10 cellular contexts compared by ENCODE assay signal in genomic region chr13:77898097-77898496, GRCh38. TPM values are rescaled to one million over a fixed set of nuclear protein-coding genes. Genes with fewer than 3 reads are reported as not detected.
DNase-seq lines count a peak whose midpoint lies in the region; ATAC-seq and TF ChIP-seq lines count a peak whose summit lies in the region.
"Had no signal": no experiment of that assay in that cellular context is flagged by ENCODE, and none has a peak within 500 bp of the region (broad histone marks: within the 10 kb centered on the region; RNA-seq: fewer than 3 reads in every experiment).

No MANE protein-coding gene starts in this region.

- peaks cover 8% of the 10 kb centered on the region for H3K9me3 Mint-ChIP-seq in neural progenitor cell

- no peaks in the 10 kb centered on the region for H3K9me2 ChIP-seq in SK-N-SH

- peaks cover 19% of the 10 kb centered on the region for H3K4me1 Mint-ChIP-seq in neural progenitor cell

- WGBS in SK-N-SH (ENCODE audit: low lambda C conversion rate), result 45% methylated on average over 4 of the region's 4 CpGs

- no peaks in the 10 kb centered on the region for H3K4me1 ChIP-seq in neural progenitor cell
- H3K4me1 ChIP-seq in SK-N-SH (ENCODE audit: control insufficient read depth in 1 of 2, insufficient read depth in 2 of 2, low read depth in 1 of 2, low read length in 1 of 2), result peaks cover 0 to 3% of the 10 kb centered on the region in 2 experiments; a peak in 1 of 4 replicates

- POLR2A ChIA-PET in SK-N-SH (lab: Yijun Ruan, JAX), result no interaction called here

- H3F3A ChIP-seq in neural progenitor cell (ENCODE audit: low read depth) (no peaks in the 10 kb centered on the region), SK-N-SH (replicated peaks; ENCODE audit: insufficient read depth) (no peaks in the 10 kb centered on the region)

- no peaks in the 10 kb centered on the region for H3K27me3 ChIP-seq in neural progenitor cell
- no peaks in the 10 kb centered on the region for H3K27me3 ChIP-seq in SK-N-SH (ENCODE audit: insufficient read depth)

- no peak for TF ChIP-seq EP300 in SK-N-SH (IDR thresholded peaks at IDR 0.05; ENCODE audit: borderline replicate concordance in 1 of 2, low read depth in 1 of 2, low read length in 1 of 2)

- H3K36me3 ChIP-seq in neural progenitor cell (no peaks in the 10 kb centered on the region), SK-N-SH (replicated peaks in 1 of 2; ENCODE audit: control insufficient read depth in 1 of 2, insufficient read depth in 2 of 2, low read length in 1 of 2) (no peaks in the 10 kb centered on the region)

- H3K27ac Mint-ChIP-seq in neural progenitor cell, result peak overlapping the region; percentile 10

- H3K79me2 ChIP-seq in neural progenitor cell (ENCODE audit: low read depth) (no peaks in the 10 kb centered on the region), SK-N-SH (ENCODE audit: insufficient read depth) (no peaks in the 10 kb centered on the region)

- H3K9ac ChIP-seq in neural progenitor cell (no peak overlapping the region), SK-N-SH (no peak overlapping the region)

- no peak for TF ChIP-seq RAD21 in SK-N-SH (IDR thresholded peaks at IDR 0.05; ENCODE audit: low read length)

- DNase-seq in NCI-H460 (ENCODE audit: extremely low read depth, low read depth) (peak; percentile 26), neural progenitor cell (ENCODE audit: low spot score) (no peak), mesenteric fat pad (ENCODE audit: low spot score) (no peak), SK-N-SH (no peak), D341Med (ENCODE audit: low spot score) (no peak)
- DNase-seq in activated CD8-positive, alpha-beta memory T cell treated with anti-CD3 and anti-CD28 coated beads, Interleukin-2, amount 50 U/mL, for 4 hours, result no peak
- DNase-seq: activated CD8-positive, alpha-beta memory T cell treated with anti-CD3 and anti-CD28 coated beads for 24 hours; NCI-H1930 had no signal

- no peak for TF ChIP-seq CTCF in neural progenitor cell (IDR thresholded peaks at IDR 0.05)
- TF ChIP-seq CTCF in SK-N-SH (IDR thresholded peaks at IDR 0.05), result no peak

- H2AFZ ChIP-seq in neural progenitor cell (replicated peaks), result no peak overlapping the region
- H2AFZ ChIP-seq in SK-N-SH (ENCODE audit: low read depth), result no peak overlapping the region

- H3K36me3 Mint-ChIP-seq in neural progenitor cell, result peaks cover 4% of the 10 kb centered on the region

- CTCF ChIA-PET in SK-N-SH (lab: Yijun Ruan, JAX), result no interaction called here

- H3K9me3 ChIP-seq in neural progenitor cell (ENCODE audit: low read depth), result no peaks in the 10 kb centered on the region
- no peaks in the 10 kb centered on the region; the same call in 1 of the 2 replicates for H3K9me3 ChIP-seq in SK-N-SH

- H3K4me2 ChIP-seq in neural progenitor cell, result no peak overlapping the region
- no peak overlapping the region for H3K4me2 ChIP-seq in SK-N-SH

- ATAC-seq in GM18870 (IDR thresholded peaks at IDR 0.05; ENCODE audit: unreplicated experiment) (peak; percentile 99), HG02610 (IDR thresholded peaks at IDR 0.05; ENCODE audit: unreplicated experiment) (peak; percentile 70)

- no peak overlapping the region for H3K4me3 ChIP-seq in neural progenitor cell
- H3K4me3 ChIP-seq in SK-N-SH (ENCODE audit: low read depth in 2 of 2, low read length in 1 of 2), result no peak overlapping the region

- H3K27me3 Mint-ChIP-seq in neural progenitor cell (ENCODE audit: insufficient read depth, low read depth), result peaks cover 2% of the 10 kb centered on the region

- H3K4me3 Mint-ChIP-seq in neural progenitor cell, result no peak overlapping the region

- no peak overlapping the region for H3K27ac ChIP-seq in neural progenitor cell
- H3K27ac ChIP-seq in SK-N-SH (ENCODE audit: low read depth in 2 of 2, low read length in 1 of 2), result no peak overlapping the region

- H4K20me1 ChIP-seq in neural progenitor cell (ENCODE audit: low read depth) (no peaks in the 10 kb centered on the region), SK-N-SH (ENCODE audit: insufficient read depth) (no peaks in the 10 kb centered on the region)

TF ChIP-seq in SK-N-SH, 30 proteins besides CTCF, POLR2A, EP300 and RAD21:
- no peak for TF ChIP-seq FOXJ3 (CRISPR knock-in tag; IDR thresholded peaks at IDR 0.05)
- TF ChIP-seq TEAD4 (IDR thresholded peaks at IDR 0.05; ENCODE audit: borderline replicate concordance, insufficient read depth), result no peak
- TF ChIP-seq REST (IDR thresholded peaks at IDR 0.05; ENCODE audit: low read depth, low read length), result no peak
- no peak for TF ChIP-seq GATA2 (CRISPR knock-in tag; IDR thresholded peaks at IDR 0.05)
- TF ChIP-seq MEF2A (IDR thresholded peaks at IDR 0.05; ENCODE audit: borderline replicate concordance, low read depth), result no peak
- no peak for TF ChIP-seq YY1 (IDR thresholded peaks at IDR 0.05; ENCODE audit: low read depth)
- no peak for TF ChIP-seq NRF1 (IDR thresholded peaks at IDR 0.05; ENCODE audit: low read depth, low read length)
- no peak for TF ChIP-seq IRF3 (IDR thresholded peaks at IDR 0.05; ENCODE audit: low read depth, low read length)
- no peak for TF ChIP-seq RXRA (IDR thresholded peaks at IDR 0.05; ENCODE audit: borderline replicate concordance, low read depth)
- no peak for TF ChIP-seq RFX5 (IDR thresholded peaks at IDR 0.05; ENCODE audit: low read length)
- no peak for TF ChIP-seq FOXM1 (IDR thresholded peaks at IDR 0.05; ENCODE audit: low read depth)
- no peak for TF ChIP-seq USF2 (IDR thresholded peaks at IDR 0.05; ENCODE audit: borderline replicate concordance, low read depth, low read length)

RNA-seq across cellular contexts. Expression of gene EDNRB, which starts 20.5 kb away (rescaled TPM):
- total RNA-seq in NCI-H460 (2014; rRNA removed; shearing (Covaris generic)), result 0.52 and 0.67 TPM in 2 replicates
- polyA plus RNA-seq in NCI-H460 (2014; cell fraction: nucleus; rRNA removed), result 0.17 and 0.21 TPM in 2 replicates
- total RNA-seq in neural progenitor cell (ENCODE audit: low replicate concordance), result 2.0 and 2.2 TPM in 2 replicates
- total RNA-seq in mesenteric fat pad, result 144 TPM
- not detected in 2 replicates for polyA plus RNA-seq in SK-N-SH (2012; rRNA removed)
- polyA plus RNA-seq in SK-N-SH (2012; cell fraction: cytosol; rRNA removed), result not detected in 2 replicates
- polyA plus RNA-seq in SK-N-SH (2012; cell fraction: nucleus; rRNA removed), result 0.04 TPM in 1 of 2 replicates, not detected in the other

Comparison
In these comparisons a context has a peak if more than half of its experiments do, and no peak if none do; other contexts are left out.
1. RNA of gene EDNRB, which starts 20.5 kb away (total RNA-seq): 144 TPM in mesenteric fat pad (single experiment); 2.0 to 2.2 TPM in neural progenitor cell and 0.52 to 0.67 TPM in NCI-H460; every median in the first group is over 10 times any median in the second.